In the genomic region with DNA sequence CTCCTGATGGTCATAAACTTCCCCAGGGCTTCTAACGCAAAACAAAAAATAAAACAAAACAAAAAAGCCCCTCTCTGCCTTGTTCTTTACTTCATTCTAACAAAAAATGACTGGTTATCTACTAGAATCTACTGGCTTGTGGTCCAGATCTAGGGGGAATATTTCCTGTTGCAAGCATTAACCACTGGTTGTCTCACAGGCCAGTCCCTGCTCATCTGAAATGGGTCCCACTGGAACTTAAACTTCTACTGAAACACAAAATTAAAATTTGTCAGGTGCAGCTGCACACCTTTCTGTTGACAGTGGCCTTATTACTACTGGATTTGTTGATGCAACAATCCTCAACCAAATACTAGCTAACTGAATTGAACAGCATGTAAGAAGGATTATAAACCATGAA, we compare ENCODE assay signal across 29 cellular contexts. TPM values are rescaled to one million over a fixed set of nuclear protein-coding genes. Genes with fewer than 3 reads are reported as not detected.
DNase-seq lines count a peak whose midpoint lies in the region; ATAC-seq and TF ChIP-seq lines count a peak whose summit lies in the region.
"Had no signal": no experiment of that assay in that cellular context is flagged by ENCODE, and none has a peak within 500 bp of the region (broad histone marks: within the 10 kb centered on the region; RNA-seq: fewer than 3 reads in every experiment).

No MANE protein-coding gene starts in this region.

- CTCF ChIA-PET in CD8-positive, alpha-beta memory T cell (lab: Charles Lee) = interaction anchor here (1.2 kb wide), 1 partner anchor 82 kb away, joined by 3 read pairs; no protein-coding TSS in a partner anchor
- CTCF ChIA-PET in activated CD8-positive, alpha-beta T cell treated with anti-CD3 and anti-CD28 coated beads for 36 hours (lab: Charles Lee) = interaction anchor here (2.0 kb wide), 1 partner anchor 125 kb away, joined by 6 read pairs; no protein-coding TSS in a partner anchor

- no peaks in the 10 kb centered on the region for H3K27me3 ChIP-seq in CD8-positive, alpha-beta memory T cell (ENCODE audit: insufficient read depth, low read length, poor library complexity, severe bottlenecking)
- no peaks in the 10 kb centered on the region for H3K27me3 ChIP-seq in effector memory CD4-positive, alpha-beta T cell (replicated peaks; ENCODE audit: control insufficient read depth, insufficient read depth, low read length, poor library complexity, severe bottlenecking)
- H3K27me3 ChIP-seq: gastroesophageal sphincter, tibial artery had no signal

- H3K27ac Mint-ChIP-seq in activated T-cell treated with anti-CD3 and anti-CD28 coated beads, Interleukin-2, amount 50 U/mL, for 72 hours = peak overlapping the region; percentile 51
- H3K27ac Mint-ChIP-seq in CD8-positive, alpha-beta memory T cell = peak overlapping the region in 7 of 8 donors; percentile 4 to 92 (median 67)
- H3K27ac Mint-ChIP-seq in activated CD8-positive, alpha-beta T cell treated with anti-CD3 and anti-CD28 coated beads for 36 hours = peak overlapping the region; percentile 1

- no peak for ATAC-seq in activated T-cell treated with anti-CD3 and anti-CD28 coated beads, Interleukin-2, amount 50 U/mL, for 72 hours (replicated peaks in 1 of 2)
- no peak for ATAC-seq in activated T-cell treated with anti-CD3 and anti-CD28 coated beads, Interleukin-2, amount 50 U/mL, for 4 hours
- ATAC-seq in activated CD8-positive, alpha-beta T cell treated with anti-CD3 and anti-CD28 coated beads for 36 hours = no peak
- ATAC-seq: gastroesophageal sphincter, sciatic nerve had no signal

- no peak overlapping the region for H3K27ac ChIP-seq in CD8-positive, alpha-beta memory T cell (ENCODE audit: low read depth, low read length)
- H3K27ac ChIP-seq in effector memory CD4-positive, alpha-beta T cell (ENCODE audit: insufficient read depth, low read length, poor library complexity, severe bottlenecking) = peak overlapping the region; percentile 26
- H3K27ac ChIP-seq: gastroesophageal sphincter, prostate gland, tibial artery had no signal

- H3K36me3 ChIP-seq in CD8-positive, alpha-beta memory T cell (ENCODE audit: insufficient read depth, low read length) = peaks cover 13% of the 10 kb centered on the region
- H3K36me3 ChIP-seq in effector memory CD4-positive, alpha-beta T cell (ENCODE audit: control insufficient read depth, insufficient read depth, low read length) = peaks cover 19% of the 10 kb centered on the region
- H3K36me3 ChIP-seq: gastroesophageal sphincter, prostate gland, tibial artery had no signal

- no peak overlapping the region for H3K4me3 ChIP-seq in CD8-positive, alpha-beta memory T cell (ENCODE audit: low read length)
- H3K4me3 ChIP-seq in effector memory CD4-positive, alpha-beta T cell (ENCODE audit: insufficient read depth, low read depth, low read length, poor library complexity, severe bottlenecking) = no peak overlapping the region
- H3K4me3 ChIP-seq: gastroesophageal sphincter, prostate gland, tibial artery had no signal

- POLR2A ChIA-PET in CD8-positive, alpha-beta memory T cell (lab: Charles Lee) = interaction anchor here (1.2 to 1.5 kb wide), 2 partner anchors 13 to 83 kb away, joined by 3 to 4 read pairs; no protein-coding TSS in a partner anchor
- POLR2A ChIA-PET in activated CD8-positive, alpha-beta T cell treated with anti-CD3 and anti-CD28 coated beads for 36 hours (lab: Charles Lee) = interaction anchor here (1.9 kb wide), 1 partner anchor 13 kb away, joined by 5 read pairs; no protein-coding TSS in a partner anchor

- no peaks in the 10 kb centered on the region for H3K27me3 Mint-ChIP-seq in activated T-cell treated with anti-CD3 and anti-CD28 coated beads, Interleukin-2, amount 50 U/mL, for 72 hours (ENCODE audit: low read depth)
- H3K27me3 Mint-ChIP-seq in activated T-cell treated with anti-CD3 and anti-CD28 coated beads, Interleukin-2, amount 50 U/mL, for 4 hours (ENCODE audit: low read depth) = no peaks in the 10 kb centered on the region
- H3K27me3 Mint-ChIP-seq in CD8-positive, alpha-beta memory T cell = no peaks in the 10 kb centered on the region
- H3K27me3 Mint-ChIP-seq in activated CD8-positive, alpha-beta T cell treated with anti-CD3 and anti-CD28 coated beads for 36 hours = no peaks in the 10 kb centered on the region

- no peak for TF ChIP-seq CTCF in activated CD8-positive, alpha-beta T cell treated with anti-CD3 and anti-CD28 coated beads for 36 hours (IDR thresholded peaks at IDR 0.05)

- no peak for DNase-seq in activated T-cell treated with anti-CD3 and anti-CD28 coated beads, Interleukin-2, amount 50 U/mL, for 72 hours
- no peak for DNase-seq in activated T-cell treated with anti-CD3 and anti-CD28 coated beads, Interleukin-2, amount 50 U/mL, for 4 hours
- DNase-seq in CD8-positive, alpha-beta memory T cell = no peak
- no peak for DNase-seq in activated CD8-positive, alpha-beta T cell treated with anti-CD3 and anti-CD28 coated beads for 36 hours
- DNase-seq in effector memory CD4-positive, alpha-beta T cell = no peak
- DNase-seq in SIG-M5 (lab: John Stamatoyannopoulos, UW) = no peak
- no peak for DNase-seq in NCI-H748 (lab: John Stamatoyannopoulos, UW; ENCODE audit: unreplicated experiment)
- DNase-seq: activated CD4-positive, alpha-beta T cell treated with anti-CD3 and anti-CD28 coated beads for 48 hours; activated CD8-positive, alpha-beta memory T cell treated with anti-CD3 and anti-CD28 coated beads, Interleukin-2, amount 50 U/mL, for 48 hours; activated gamma-delta T cell; Caco-2; NCI-H1048; NCI-H1694 treated with DMSO at 0.1 percent for 48 hours; nucleus accumbens; RPMI8226; stimulated activated CD4-positive, alpha-beta T cell treated with anti-CD3 and anti-CD28 coated beads, Interleukin-4, amount 100 ng/mL, for 1 hour; tibial artery had no signal

- peak overlapping the region in 1 of 2 donors; percentile 52 for H3K4me3 Mint-ChIP-seq in activated T-cell treated with anti-CD3 and anti-CD28 coated beads, Interleukin-2, amount 50 U/mL, for 72 hours
- H3K4me3 Mint-ChIP-seq in activated T-cell treated with anti-CD3 and anti-CD28 coated beads, Interleukin-2, amount 50 U/mL, for 4 hours = no peak overlapping the region
- peak overlapping the region; percentile 4 to 77 (median 71) for H3K4me3 Mint-ChIP-seq in CD8-positive, alpha-beta memory T cell
- no peak overlapping the region for H3K4me3 Mint-ChIP-seq in activated CD8-positive, alpha-beta T cell treated with anti-CD3 and anti-CD28 coated beads for 36 hours

- H3K4me1 Mint-ChIP-seq in activated T-cell treated with anti-CD3 and anti-CD28 coated beads, Interleukin-2, amount 50 U/mL, for 72 hours (ENCODE audit: low read depth) = peaks cover 84% of the 10 kb centered on the region
- peaks cover 80% of the 10 kb centered on the region for H3K4me1 Mint-ChIP-seq in activated T-cell treated with anti-CD3 and anti-CD28 coated beads, Interleukin-2, amount 50 U/mL, for 4 hours (ENCODE audit: low read depth)
- peaks cover 70 to 91% (median 87%) of the 10 kb centered on the region in 3 donors for H3K4me1 Mint-ChIP-seq in CD8-positive, alpha-beta memory T cell
- peaks cover 81% of the 10 kb centered on the region for H3K4me1 Mint-ChIP-seq in activated CD8-positive, alpha-beta T cell treated with anti-CD3 and anti-CD28 coated beads for 36 hours (ENCODE audit: low read depth)

- H3K36me3 Mint-ChIP-seq in activated T-cell treated with anti-CD3 and anti-CD28 coated beads, Interleukin-2, amount 50 U/mL, for 72 hours (ENCODE audit: insufficient read depth in 2 of 2) = peaks cover 17 to 26% of the 10 kb centered on the region in 2 donors
- peaks cover 26% of the 10 kb centered on the region for H3K36me3 Mint-ChIP-seq in activated T-cell treated with anti-CD3 and anti-CD28 coated beads, Interleukin-2, amount 50 U/mL, for 4 hours (ENCODE audit: insufficient read depth)
- peaks cover 13 to 50% (median 35%) of the 10 kb centered on the region in 3 donors for H3K36me3 Mint-ChIP-seq in CD8-positive, alpha-beta memory T cell
- peaks cover 76% of the 10 kb centered on the region for H3K36me3 Mint-ChIP-seq in activated CD8-positive, alpha-beta T cell treated with anti-CD3 and anti-CD28 coated beads for 36 hours (ENCODE audit: low read depth)

- intact Hi-C loops in activated CD8-positive, alpha-beta T cell treated with anti-CD3 and anti-CD28 coated beads for 36 hours (cut with micrococcal nuclease) = no loop called here

- peaks cover 4 to 5% of the 10 kb centered on the region in 2 donors for H3K9me3 Mint-ChIP-seq in activated T-cell treated with anti-CD3 and anti-CD28 coated beads, Interleukin-2, amount 50 U/mL, for 72 hours
- peaks cover 3% of the 10 kb centered on the region for H3K9me3 Mint-ChIP-seq in activated T-cell treated with anti-CD3 and anti-CD28 coated beads, Interleukin-2, amount 50 U/mL, for 4 hours
- H3K9me3 Mint-ChIP-seq in CD8-positive, alpha-beta memory T cell = peaks cover 0 to 7% (median 4%) of the 10 kb centered on the region in 5 donors
- peaks cover 21% of the 10 kb centered on the region for H3K9me3 Mint-ChIP-seq in activated CD8-positive, alpha-beta T cell treated with anti-CD3 and anti-CD28 coated beads for 36 hours

- H3K9me3 ChIP-seq in CD8-positive, alpha-beta memory T cell (ENCODE audit: low read length) = no peaks in the 10 kb centered on the region
- H3K9me3 ChIP-seq in effector memory CD4-positive, alpha-beta T cell (ENCODE audit: control insufficient read depth, low read length) = peaks cover 3% of the 10 kb centered on the region
- H3K9me3 ChIP-seq: Caco-2, gastroesophageal sphincter, prostate gland, tibial artery had no signal

- H3K4me1 ChIP-seq in CD8-positive, alpha-beta memory T cell (ENCODE audit: insufficient read depth, low read length) = peaks cover 75% of the 10 kb centered on the region
- H3K4me1 ChIP-seq in effector memory CD4-positive, alpha-beta T cell (ENCODE audit: control insufficient read depth, insufficient read depth, low read length, poor library complexity, severe bottlenecking) = peaks cover 23% of the 10 kb centered on the region
- H3K4me1 ChIP-seq: Caco-2, gastroesophageal sphincter, prostate gland, tibial artery had no signal

RNA-seq across cellular contexts. Expression of a gene that starts 5.5 kb away (rescaled TPM):
- total RNA-seq in activated T-cell treated with anti-CD3 and anti-CD28 coated beads, Interleukin-2, amount 50 U/mL, for 72 hours = 10 to 100 TPM; 37.0 to 55.4 TPM
- 10 to 100 TPM; 11.6 to 13.3 (median 12.0) TPM for total RNA-seq in activated T-cell treated with anti-CD3 and anti-CD28 coated beads, Interleukin-2, amount 50 U/mL, for 4 hours
- total RNA-seq in CD8-positive, alpha-beta memory T cell = 10 to 100 TPM in 1 of 2 experiments, 1 to 10 TPM in 1; 9.3 to 11.7 TPM
- polyA plus RNA-seq in CD8-positive, alpha-beta memory T cell = 149 TPM
- 10 to 100 TPM; 45.4 to 48.6 TPM for total RNA-seq in activated CD8-positive, alpha-beta T cell treated with anti-CD3 and anti-CD28 coated beads for 36 hours
- total RNA-seq: Caco-2, fibroblast of lung, H4, HT-29, kidney epithelial cell, myocyte, NCI-H460, sciatic nerve, SK-MEL-5 had no signal
- polyA plus RNA-seq: AG04450, BJ, fibroblast of lung had no signal

RNA-seq across cellular contexts. Expression of a gene that starts 32.3 kb away (rescaled TPM):
- total RNA-seq in activated T-cell treated with anti-CD3 and anti-CD28 coated beads, Interleukin-2, amount 50 U/mL, for 72 hours = 1 to 10 TPM in 1 of 2 donors, under 1 TPM in 1; 0.91 to 1.6 TPM
- under 1 TPM; 0.34 to 0.78 (median 0.73) TPM for total RNA-seq in activated T-cell treated with anti-CD3 and anti-CD28 coated beads, Interleukin-2, amount 50 U/mL, for 4 hours
- total RNA-seq in CD8-positive, alpha-beta memory T cell = 1 to 10 TPM; 1.5 to 2.3 TPM
- polyA plus RNA-seq in CD8-positive, alpha-beta memory T cell = 0.93 TPM
- total RNA-seq in activated CD8-positive, alpha-beta T cell treated with anti-CD3 and anti-CD28 coated beads for 36 hours = under 1 TPM; 0.83 to 0.92 TPM
- total RNA-seq: Caco-2, HT-29 had no signal
- polyA plus RNA-seq: AG04450, fibroblast of lung had no signal

Comparison
In these comparisons a context has a peak if more than half of its experiments do, and no peak if none do; other contexts are left out.
1. H3K27ac Mint-ChIP-seq: peak in every context shown above with its lines; median percentile 67 in CD8-positive, alpha-beta memory T cell; 51 in activated T-cell treated with anti-CD3 and anti-CD28 coated beads, Interleukin-2, amount 50 U/mL, for 72 hours; 1 in activated CD8-positive, alpha-beta T cell treated with anti-CD3 and anti-CD28 coated beads for 36 hours.
2. H3K4me3 Mint-ChIP-seq: peak in CD8-positive, alpha-beta memory T cell (7 of 7); none in activated T-cell treated with anti-CD3 and anti-CD28 coated beads, Interleukin-2, amount 50 U/mL, for 4 hours (single experiment) and activated CD8-positive, alpha-beta T cell treated with anti-CD3 and anti-CD28 coated beads for 36 hours (single experiment).